ENCODE assay signal across 8 cellular contexts in the genomic region with DNA sequence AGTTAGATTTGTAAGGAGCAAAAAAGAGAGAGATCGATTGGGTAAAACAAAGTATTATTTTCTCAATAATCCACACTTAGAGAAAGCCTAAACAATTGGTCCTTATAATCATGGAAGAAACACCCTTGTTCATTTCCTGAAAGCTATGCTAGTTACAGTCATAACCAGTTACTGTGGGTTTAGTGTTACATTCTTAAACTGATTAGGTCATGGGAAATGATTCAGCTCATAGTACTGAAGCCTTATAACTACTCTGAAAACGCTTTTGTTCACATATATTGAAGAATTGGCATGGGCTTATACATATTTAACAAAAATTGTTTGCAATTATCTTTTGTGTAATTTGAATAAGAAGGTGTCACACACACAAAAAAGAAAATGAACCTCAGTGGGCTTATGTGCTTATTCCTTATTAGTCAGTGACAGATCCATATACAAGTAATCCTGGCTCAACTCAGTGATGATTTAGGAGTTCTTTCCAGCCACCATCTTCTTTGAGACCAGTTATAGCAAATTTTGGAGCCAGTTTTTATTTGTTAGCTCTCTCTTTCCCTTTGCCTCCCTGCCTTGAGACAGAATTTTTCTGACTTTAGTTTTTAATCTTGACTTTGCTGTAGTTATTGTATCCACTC.
DNase-seq lines count a peak whose midpoint lies in the region; ATAC-seq lines count a peak whose summit lies in the region.

No MANE protein-coding gene starts in this region.

- H3K4me3 ChIP-seq in MG63, result no peak overlapping the region

- peaks cover 5% of the 10 kb centered on the region; the same call in 1 of the 2 replicates for H3K9me3 ChIP-seq in MG63

- in situ Hi-C loops in ACHN (cut with HindIII; ENCODE audit: low pct_ligation_motif_present, low pct_unique_long_range_greater_than_20kb, low sequenced_read_pairs), result no loop called here

- no peaks in the 10 kb centered on the region for H3K36me3 ChIP-seq in MG63

- peak; percentile 90 for DNase-seq in ACHN
- peak; percentile 68 for DNase-seq in HPDE6-E6E7 (ENCODE audit: extremely low spot score)
- peak; percentile 92 for DNase-seq in dermis blood vessel endothelial cell
- no peak for DNase-seq in stimulated activated naive CD8-positive, alpha-beta T cell treated with anti-CD3 and anti-CD28 coated beads, Interleukin-15, Interleukin-2, amounts not matched to agents 100 U/mL and 50 U/mL, for 24 hours
- DNase-seq in NCI-H1092 treated with DMSO at 0.1 percent for 48 hours (lab: John Stamatoyannopoulos, UW), result no peak
- no peak for DNase-seq in MG63
- DNase-seq in mucosa of gallbladder (ENCODE audit: low spot score), result no peak

- H3K27me3 ChIP-seq in MG63, result no peaks in the 10 kb centered on the region

- peak; percentile 85 for ATAC-seq in GM19463 (IDR thresholded peaks at IDR 0.05; ENCODE audit: unreplicated experiment)
- ATAC-seq in stimulated activated naive CD8-positive, alpha-beta T cell treated with anti-CD3 and anti-CD28 coated beads, Interleukin-15, Interleukin-2, amounts not matched to agents 100 U/mL and 50 U/mL, for 24 hours, result peak; percentile 92

Comparison
In these comparisons a context has a peak if more than half of its experiments do, and no peak if none do; other contexts are left out.
1. DNase-seq: peak in ACHN (single experiment), HPDE6-E6E7 (single experiment) and dermis blood vessel endothelial cell (single experiment); none in stimulated activated naive CD8-positive, alpha-beta T cell treated with anti-CD3 and anti-CD28 coated beads, Interleukin-15, Interleukin-2, amounts not matched to agents 100 U/mL and 50 U/mL, for 24 hours (single experiment), NCI-H1092 treated with DMSO at 0.1 percent for 48 hours (single experiment), MG63 (single experiment) and mucosa of gallbladder (single experiment).